In the genomic region with DNA sequence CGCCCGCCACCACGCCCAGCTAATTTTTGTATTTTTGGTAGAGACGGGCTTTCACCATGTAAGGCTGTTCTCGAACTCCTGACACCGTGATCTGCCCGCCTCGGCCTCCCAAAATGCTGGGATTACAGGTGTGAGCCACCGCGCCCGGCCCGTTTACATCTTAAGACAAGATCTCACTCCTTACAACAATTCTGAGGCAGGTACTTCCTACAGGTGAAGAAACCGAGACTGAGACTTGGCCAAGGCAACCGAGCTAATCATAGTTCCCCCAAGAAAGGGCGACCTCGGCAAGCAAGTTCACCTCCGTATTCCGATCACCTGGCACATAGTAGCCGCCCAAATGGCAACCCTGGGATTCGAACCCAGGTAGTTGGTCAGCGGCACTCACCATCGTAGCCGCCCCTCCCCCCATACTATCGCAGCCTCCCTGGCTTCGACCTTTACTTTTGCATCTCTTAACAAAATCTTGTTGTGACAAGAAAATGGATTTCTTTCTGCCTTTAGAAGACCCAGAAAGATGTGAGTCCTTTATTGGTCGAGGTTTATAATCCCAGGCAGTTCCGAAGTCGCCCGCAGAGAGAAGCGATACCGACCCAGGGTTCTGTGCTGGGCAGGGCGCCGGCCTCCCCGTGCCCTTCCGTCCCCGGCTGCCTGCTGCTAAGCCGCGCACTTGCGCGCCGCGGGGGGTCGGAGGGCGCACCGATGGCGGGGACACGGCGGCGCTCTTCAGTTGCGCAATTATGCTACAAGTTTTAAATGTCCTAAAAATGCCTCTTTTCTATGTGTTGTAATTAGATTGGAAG, we compare ENCODE assay signal across 8 cellular contexts. TPM values are rescaled to one million over a fixed set of nuclear protein-coding genes. Genes with fewer than 3 reads are reported as not detected.
DNase-seq lines count a peak whose midpoint lies in the region; ATAC-seq and TF ChIP-seq lines count a peak whose summit lies in the region.

No MANE protein-coding gene starts in this region.

- H3K27ac ChIP-seq in MM.1S (ENCODE audit: low read length) (no peak overlapping the region), muscle layer of duodenum (ENCODE audit: low read length) (no peak overlapping the region)

- H3K9me3 ChIP-seq in MM.1S (replicated peaks; ENCODE audit: insufficient read depth, low read length) (no peaks in the 10 kb centered on the region), muscle layer of duodenum (ENCODE audit: control insufficient read depth in 1 of 2, low read length in 2 of 2) (no peaks in the 10 kb centered on the region)

- ATAC-seq in GM19328 (IDR thresholded peaks at IDR 0.05; ENCODE audit: unreplicated experiment) = no peak
- ATAC-seq in HG02763 (IDR thresholded peaks at IDR 0.05; ENCODE audit: unreplicated experiment) = no peak

- H3K4me1 ChIP-seq in MM.1S (ENCODE audit: low read length) = no peaks in the 10 kb centered on the region
- H3K4me1 ChIP-seq in muscle layer of duodenum (ENCODE audit: control insufficient read depth in 1 of 2, insufficient read depth in 2 of 2, low read length in 2 of 2) = peaks cover 0 to 23% of the 10 kb centered on the region in 2 donors

- TF ChIP-seq CTCF in MM.1S (IDR thresholded peaks at IDR 0.05; ENCODE audit: low read length) (no peak), choroid plexus epithelial cell (conservative IDR thresholded peaks at IDR 0.05; ENCODE audit: low read depth, low read length) (no peak)

- H3K79me2 ChIP-seq in MM.1S (ENCODE audit: low read length) = no peaks in the 10 kb centered on the region

- H4K20me1 ChIP-seq in MM.1S (ENCODE audit: insufficient read depth, low read length) = no peaks in the 10 kb centered on the region

- H2AFZ ChIP-seq in MM.1S (ENCODE audit: low read length) = peak overlapping the region; percentile 69

- H3K27me3 ChIP-seq in MM.1S (replicated peaks; ENCODE audit: insufficient read depth, low read length) (no peaks in the 10 kb centered on the region), muscle layer of duodenum (ENCODE audit: low read depth, low read length) (no peaks in the 10 kb centered on the region)

- DNase-seq in AG20443 (ENCODE audit: low spot score) = peak; percentile 51
- DNase-seq in MM.1S = peak; percentile 49
- peak; percentile 26 for DNase-seq in choroid plexus epithelial cell (ENCODE audit: low read depth)
- DNase-seq in H4 (ENCODE audit: low spot score) = no peak
- no peak for DNase-seq in NCI-H2227 (lab: John Stamatoyannopoulos, UW; ENCODE audit: unreplicated experiment)

- peak overlapping the region; percentile 79; the same call in 1 of the 2 replicates for H3K4me2 ChIP-seq in MM.1S (ENCODE audit: low read depth, low read length)

- H3K36me3 ChIP-seq in MM.1S (replicated peaks; ENCODE audit: insufficient read depth, low read length) = no peaks in the 10 kb centered on the region
- H3K36me3 ChIP-seq in muscle layer of duodenum (ENCODE audit: control insufficient read depth in 1 of 2, insufficient read depth in 2 of 2, low read length in 2 of 2) = peaks cover 0 to 6% of the 10 kb centered on the region in 2 donors

- no peaks in the 10 kb centered on the region for H3K9me2 ChIP-seq in MM.1S (replicated peaks; ENCODE audit: insufficient read depth, low read length)

- no peaks in the 10 kb centered on the region for H3F3A ChIP-seq in MM.1S (ENCODE audit: insufficient read depth, low read length)

- no peak overlapping the region for H3K9ac ChIP-seq in MM.1S (ENCODE audit: low read length)

- no peak overlapping the region for H3K4me3 ChIP-seq in MM.1S (ENCODE audit: low read length)
- peak overlapping the region; percentile 37 for H3K4me3 ChIP-seq in choroid plexus epithelial cell (ENCODE audit: low read depth, low read length)
- H3K4me3 ChIP-seq in muscle layer of duodenum (ENCODE audit: low read depth in 1 of 2, low read length in 2 of 2) = peak overlapping the region; percentile 78 to 96

RNA-seq across cellular contexts. Expression of a gene that starts 1.1 kb away (rescaled TPM):
- 2.3 and 2.8 TPM in 2 replicates for total RNA-seq in H4 (2014; rRNA removed; shearing (Covaris generic))

RNA-seq across cellular contexts. Expression of a gene that starts 59.4 kb away (rescaled TPM):
- total RNA-seq in H4 (2014; rRNA removed; shearing (Covaris generic)) = 1.6 and 3.3 TPM in 2 replicates

Comparison
In these comparisons a context has a peak if more than half of its experiments do, and no peak if none do; other contexts are left out.
1. DNase-seq: peak in AG20443 (single experiment), MM.1S (single experiment) and choroid plexus epithelial cell (single experiment); none in H4 (single experiment) and NCI-H2227 (single experiment).